In genomic region chr4:7629855-7630254, GRCh38 we compare ENCODE assay signal across 1 cellular context.
TF ChIP-seq lines count a peak whose summit lies in the region.

No MANE protein-coding gene starts in this region.

TF ChIP-seq in HCT116, 20 proteins besides CTCF, POLR2A, EP300 and RAD21 (continued from another document):
- TF ChIP-seq REST (IDR thresholded peaks at IDR 0.05; ENCODE audit: low read depth), result no peak
